ENCODE assay signal across 1 cellular context in the genomic region with DNA sequence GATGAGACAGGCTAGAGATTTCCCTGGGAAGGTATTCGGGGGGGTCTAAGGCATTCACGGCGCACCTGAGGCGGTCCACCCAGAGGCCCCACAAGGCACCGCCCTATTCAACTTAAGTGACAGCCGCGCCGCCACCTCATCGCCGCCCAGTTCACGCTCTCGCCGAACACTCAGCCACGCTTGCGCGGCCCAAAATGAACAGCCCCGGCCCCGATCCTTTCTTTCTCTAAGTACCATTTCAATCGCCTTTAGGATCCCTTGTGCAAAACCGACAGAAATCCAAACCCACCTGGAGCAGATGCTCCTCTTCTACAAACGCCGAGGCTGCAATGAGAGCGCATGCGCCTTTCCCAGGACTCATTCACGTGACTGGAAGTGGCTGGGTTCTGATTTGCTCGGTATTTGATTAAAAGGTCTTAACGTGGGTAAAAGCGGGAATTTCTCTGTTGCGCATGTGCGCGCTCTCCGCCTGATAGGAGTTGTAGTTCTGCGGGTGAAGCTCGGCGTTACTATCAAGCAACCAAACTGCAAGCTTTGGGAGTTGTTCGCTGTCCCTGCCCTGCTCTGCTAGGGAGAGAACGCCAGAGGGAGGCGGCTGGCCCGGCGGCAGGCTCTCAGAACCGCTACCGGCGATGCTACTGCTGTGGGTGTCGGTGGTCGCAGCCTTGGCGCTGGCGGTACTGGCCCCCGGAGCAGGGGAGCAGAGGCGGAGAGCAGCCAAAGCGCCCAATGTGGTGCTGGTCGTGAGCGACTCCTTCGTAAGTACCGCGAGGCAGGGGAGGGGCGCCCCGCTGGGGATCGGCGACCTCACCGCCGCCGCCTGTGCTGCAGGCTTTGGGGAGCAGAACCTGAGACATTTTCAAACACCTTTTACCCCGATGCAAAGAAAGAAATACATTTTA.
TF ChIP-seq lines count a peak whose summit lies in the region.

Gene ARSK, plus strand, starts transcription at position 455 of the 902 bp plus-strand sequence. Its CDS starts 178 bp downstream, at position 633.
Gene SKIC3, minus strand, starts transcription at position 331 of the 902 bp plus-strand sequence. CDS start 7,827 bp downstream, outside the sequence.

TF ChIP-seq in HepG2, 621 proteins besides CTCF, POLR2A, EP300 and RAD21 (continued from another document and continues in another):
- TF ChIP-seq ZKSCAN1 (IDR thresholded peaks at IDR 0.05; ENCODE audit: low read length) (no peak), RBM22 (optimal IDR thresholded peaks at IDR 0.05; ENCODE audit: low read length) (no peak), ZKSCAN5 (CRISPR knock-in tag; IDR thresholded peaks at IDR 0.05) (no peak), HNRNPLL (IDR thresholded peaks at IDR 0.05; ENCODE audit: low read depth, low read length, poor library complexity, severe bottlenecking) (peak; percentile 85), ZIK1 (CRISPR knock-in tag; IDR thresholded peaks at IDR 0.05; ENCODE audit: borderline replicate concordance, low read depth) (no peak), PHB2 (IDR thresholded peaks at IDR 0.05; ENCODE audit: partially characterized antibody) (no peak), ZSCAN12 (CRISPR knock-in tag; IDR thresholded peaks at IDR 0.05) (no peak), LBX2 (CRISPR knock-in tag; IDR thresholded peaks at IDR 0.05; ENCODE audit: borderline replicate concordance) (no peak), PLSCR1 (CRISPR knock-in tag; IDR thresholded peaks at IDR 0.05; ENCODE audit: borderline replicate concordance) (no peak), ATAD3A (CRISPR knock-in tag; IDR thresholded peaks at IDR 0.05) (no peak), SAP130 (CRISPR knock-in tag; IDR thresholded peaks at IDR 0.05; ENCODE audit: low read depth) (peak; percentile 88), ZNF230 (CRISPR knock-in tag; IDR thresholded peaks at IDR 0.05) (0 out of 2 replicates have a peak, but pooled peaks have one; percentile 27), ATRX (CRISPR knock-in tag; IDR thresholded peaks at IDR 0.05; ENCODE audit: borderline replicate concordance) (no peak), ZFYVE20 (CRISPR knock-in tag; IDR thresholded peaks at IDR 0.05; ENCODE audit: borderline replicate concordance, low read depth) (no peak), KLF15 (CRISPR knock-in tag; IDR thresholded peaks at IDR 0.05; ENCODE audit: borderline replicate concordance) (no peak), ZFP41 (CRISPR knock-in tag; IDR thresholded peaks at IDR 0.05; ENCODE audit: borderline replicate concordance) (no peak), NFYC (CRISPR knock-in tag; IDR thresholded peaks at IDR 0.05) (peak; percentile 39; the same call in 1 of the 2 replicates), ZNF782 (CRISPR knock-in tag; IDR thresholded peaks at IDR 0.05; ENCODE audit: borderline replicate concordance) (no peak; the same call in 1 of the 2 replicates), NONO (IDR thresholded peaks at IDR 0.05) (no peak), NONO (CRISPR knock-in tag; conservative IDR thresholded peaks at IDR 0.05) (peak; percentile 73; the same call in 1 of the 2 replicates), ZNF207 (IDR thresholded peaks at IDR 0.05; ENCODE audit: borderline replicate concordance) (no peak), ZNF292 (CRISPR knock-in tag; IDR thresholded peaks at IDR 0.05; ENCODE audit: borderline replicate concordance, low read depth) (peak; percentile 99), ZNF468 (CRISPR knock-in tag; IDR thresholded peaks at IDR 0.05) (no peak), IRF1 (CRISPR knock-in tag; IDR thresholded peaks at IDR 0.05; ENCODE audit: low read depth) (no peak), MED1 (CRISPR knock-in tag; IDR thresholded peaks at IDR 0.05) (peak; percentile 48), ZNF629 (CRISPR knock-in tag; conservative IDR thresholded peaks at IDR 0.05) (no peak), SMAD1 (CRISPR knock-in tag; IDR thresholded peaks at IDR 0.05; ENCODE audit: borderline replicate concordance, low read depth) (no peak), KDM1A (CRISPR knock-in tag; IDR thresholded peaks at IDR 0.05) (0 out of 2 replicates have a peak, but pooled peaks have one; percentile 34), HNRNPK (IDR thresholded peaks at IDR 0.05; ENCODE audit: low read depth, low read length, poor library complexity, severe bottlenecking) (no peak), MAFG (CRISPR knock-in tag; IDR thresholded peaks at IDR 0.05) (no peak), ZNF790 (CRISPR knock-in tag; IDR thresholded peaks at IDR 0.05; ENCODE audit: borderline replicate concordance) (peak; percentile 50; the same call in 1 of the 2 replicates), HNRNPH1 (optimal IDR thresholded peaks at IDR 0.05; ENCODE audit: low read depth, low read length) (no peak), ZBTB1 (CRISPR knock-in tag; IDR thresholded peaks at IDR 0.05; ENCODE audit: borderline replicate concordance) (no peak), GPN1 (CRISPR knock-in tag; IDR thresholded peaks at IDR 0.05; ENCODE audit: borderline replicate concordance) (0 out of 2 replicates have a peak, but pooled peaks have one; percentile 34), SATB2 (CRISPR knock-in tag; IDR thresholded peaks at IDR 0.05) (no peak), KAT8 (CRISPR knock-in tag; IDR thresholded peaks at IDR 0.05) (peak; percentile 90), CERS6 (CRISPR knock-in tag; IDR thresholded peaks at IDR 0.05) (no peak), MTA1 (CRISPR knock-in tag; IDR thresholded peaks at IDR 0.05; ENCODE audit: borderline replicate concordance) (0 out of 2 replicates have a peak, but pooled peaks have one; percentile 48), ZNF605 (CRISPR knock-in tag; IDR thresholded peaks at IDR 0.05) (peak; percentile 97), TOE1 (CRISPR knock-in tag; IDR thresholded peaks at IDR 0.05) (no peak), SP2 (CRISPR knock-in tag; IDR thresholded peaks at IDR 0.05) (no peak), ZNF329 (CRISPR knock-in tag; IDR thresholded peaks at IDR 0.05; ENCODE audit: low read depth) (no peak), IKZF1 (IDR thresholded peaks at IDR 0.05) (no peak), ATF3 (CRISPR knock-in tag; IDR thresholded peaks at IDR 0.05) (0 out of 2 replicates have a peak, but pooled peaks have one; percentile 19), ZNF331 (CRISPR knock-in tag; IDR thresholded peaks at IDR 0.05) (peak; percentile 73; the same call in 1 of the 2 replicates)
- TF ChIP-seq, protein P1, sequence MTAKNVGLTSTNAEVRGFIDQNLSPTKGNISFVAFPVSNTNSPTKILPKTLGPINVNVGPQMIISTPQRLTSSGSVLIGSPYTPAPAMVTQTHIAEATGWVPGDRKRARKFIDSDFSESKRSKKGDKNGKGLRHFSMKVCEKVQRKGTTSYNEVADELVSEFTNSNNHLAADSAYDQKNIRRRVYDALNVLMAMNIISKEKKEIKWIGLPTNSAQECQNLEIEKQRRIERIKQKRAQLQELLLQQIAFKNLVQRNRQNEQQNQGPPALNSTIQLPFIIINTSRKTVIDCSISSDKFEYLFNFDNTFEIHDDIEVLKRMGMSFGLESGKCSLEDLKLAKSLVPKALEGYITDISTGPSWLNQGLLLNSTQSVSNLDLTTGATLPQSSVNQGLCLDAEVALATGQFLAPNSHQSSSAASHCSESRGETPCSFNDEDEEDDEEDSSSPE (CRISPR knock-in tag; IDR thresholded peaks at IDR 0.05): peak; percentile 86
- TF ChIP-seq, protein P2, sequence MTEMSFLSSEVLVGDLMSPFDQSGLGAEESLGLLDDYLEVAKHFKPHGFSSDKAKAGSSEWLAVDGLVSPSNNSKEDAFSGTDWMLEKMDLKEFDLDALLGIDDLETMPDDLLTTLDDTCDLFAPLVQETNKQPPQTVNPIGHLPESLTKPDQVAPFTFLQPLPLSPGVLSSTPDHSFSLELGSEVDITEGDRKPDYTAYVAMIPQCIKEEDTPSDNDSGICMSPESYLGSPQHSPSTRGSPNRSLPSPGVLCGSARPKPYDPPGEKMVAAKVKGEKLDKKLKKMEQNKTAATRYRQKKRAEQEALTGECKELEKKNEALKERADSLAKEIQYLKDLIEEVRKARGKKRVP (CRISPR knock-in tag; IDR thresholded peaks at IDR 0.05): peak in 1 of 2 experiments; percentile 72; a peak in 2 of 4 replicates
- TF ChIP-seq, protein P3, sequence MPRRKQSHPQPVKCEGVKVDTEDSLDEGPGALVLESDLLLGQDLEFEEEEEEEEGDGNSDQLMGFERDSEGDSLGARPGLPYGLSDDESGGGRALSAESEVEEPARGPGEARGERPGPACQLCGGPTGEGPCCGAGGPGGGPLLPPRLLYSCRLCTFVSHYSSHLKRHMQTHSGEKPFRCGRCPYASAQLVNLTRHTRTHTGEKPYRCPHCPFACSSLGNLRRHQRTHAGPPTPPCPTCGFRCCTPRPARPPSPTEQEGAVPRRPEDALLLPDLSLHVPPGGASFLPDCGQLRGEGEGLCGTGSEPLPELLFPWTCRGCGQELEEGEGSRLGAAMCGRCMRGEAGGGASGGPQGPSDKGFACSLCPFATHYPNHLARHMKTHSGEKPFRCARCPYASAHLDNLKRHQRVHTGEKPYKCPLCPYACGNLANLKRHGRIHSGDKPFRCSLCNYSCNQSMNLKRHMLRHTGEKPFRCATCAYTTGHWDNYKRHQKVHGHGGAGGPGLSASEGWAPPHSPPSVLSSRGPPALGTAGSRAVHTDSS (CRISPR knock-in tag; conservative IDR thresholded peaks at IDR 0.05): no peak
- TF ChIP-seq, protein P4, sequence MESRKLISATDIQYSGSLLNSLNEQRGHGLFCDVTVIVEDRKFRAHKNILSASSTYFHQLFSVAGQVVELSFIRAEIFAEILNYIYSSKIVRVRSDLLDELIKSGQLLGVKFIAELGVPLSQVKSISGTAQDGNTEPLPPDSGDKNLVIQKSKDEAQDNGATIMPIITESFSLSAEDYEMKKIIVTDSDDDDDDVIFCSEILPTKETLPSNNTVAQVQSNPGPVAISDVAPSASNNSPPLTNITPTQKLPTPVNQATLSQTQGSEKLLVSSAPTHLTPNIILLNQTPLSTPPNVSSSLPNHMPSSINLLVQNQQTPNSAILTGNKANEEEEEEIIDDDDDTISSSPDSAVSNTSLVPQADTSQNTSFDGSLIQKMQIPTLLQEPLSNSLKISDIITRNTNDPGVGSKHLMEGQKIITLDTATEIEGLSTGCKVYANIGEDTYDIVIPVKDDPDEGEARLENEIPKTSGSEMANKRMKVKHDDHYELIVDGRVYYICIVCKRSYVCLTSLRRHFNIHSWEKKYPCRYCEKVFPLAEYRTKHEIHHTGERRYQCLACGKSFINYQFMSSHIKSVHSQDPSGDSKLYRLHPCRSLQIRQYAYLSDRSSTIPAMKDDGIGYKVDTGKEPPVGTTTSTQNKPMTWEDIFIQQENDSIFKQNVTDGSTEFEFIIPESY (CRISPR knock-in tag; IDR thresholded peaks at IDR 0.05): no peak
- TF ChIP-seq, protein P5, sequence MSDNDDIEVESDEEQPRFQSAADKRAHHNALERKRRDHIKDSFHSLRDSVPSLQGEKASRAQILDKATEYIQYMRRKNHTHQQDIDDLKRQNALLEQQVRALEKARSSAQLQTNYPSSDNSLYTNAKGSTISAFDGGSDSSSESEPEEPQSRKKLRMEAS (IDR thresholded peaks at IDR 0.05): peak; percentile 72
- TF ChIP-seq, protein P6, sequence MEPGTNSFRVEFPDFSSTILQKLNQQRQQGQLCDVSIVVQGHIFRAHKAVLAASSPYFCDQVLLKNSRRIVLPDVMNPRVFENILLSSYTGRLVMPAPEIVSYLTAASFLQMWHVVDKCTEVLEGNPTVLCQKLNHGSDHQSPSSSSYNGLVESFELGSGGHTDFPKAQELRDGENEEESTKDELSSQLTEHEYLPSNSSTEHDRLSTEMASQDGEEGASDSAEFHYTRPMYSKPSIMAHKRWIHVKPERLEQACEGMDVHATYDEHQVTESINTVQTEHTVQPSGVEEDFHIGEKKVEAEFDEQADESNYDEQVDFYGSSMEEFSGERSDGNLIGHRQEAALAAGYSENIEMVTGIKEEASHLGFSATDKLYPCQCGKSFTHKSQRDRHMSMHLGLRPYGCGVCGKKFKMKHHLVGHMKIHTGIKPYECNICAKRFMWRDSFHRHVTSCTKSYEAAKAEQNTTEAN (CRISPR knock-in tag; conservative IDR thresholded peaks at IDR 0.05): peak; percentile 52; the same call in 1 of the 2 replicates
